ENCODE assay signal across 1 cellular context in genomic region chr11:95923730-95924413, GRCh38.
A peak's percentile ranks its signal among the peaks of the same experiment; 100 is the strongest.
TF ChIP-seq lines count a peak whose summit lies in the region.

TSS of gene MTMR2 (minus strand) at chr11:95924107. CDS start at chr11:95923954, 153 bp downstream.

TF ChIP-seq in GM12878, 131 proteins besides CTCF, POLR2A, EP300 and RAD21 (continued from another document and continues in another):
- TF ChIP-seq PRDM15 (CRISPR knock-in tag; IDR thresholded peaks at IDR 0.05) (no peak), CBX5 (IDR thresholded peaks at IDR 0.05; ENCODE audit: low read depth) (peak; percentile 35; the same call in 1 of the 2 replicates), FOXK2 (IDR thresholded peaks at IDR 0.05) (no peak), POLR2AphosphoS5 (IDR thresholded peaks at IDR 0.05; ENCODE audit: low read length) (peak; percentile 97), YY1 (IDR thresholded peaks at IDR 0.05; ENCODE audit: low read depth, low read length) (peak; percentile 97), CHD2 (IDR thresholded peaks at IDR 0.05; ENCODE audit: borderline replicate concordance, low read depth, low read length) (no peak), CREM (IDR thresholded peaks at IDR 0.05; ENCODE audit: low read depth) (no peak), EZH2 (IDR thresholded peaks at IDR 0.05; ENCODE audit: borderline replicate concordance, control insufficient read depth, low read depth, low read length) (no peak), SIN3A (IDR thresholded peaks at IDR 0.05; ENCODE audit: low read depth, low read length) (peak; percentile 82), E2F8 (IDR thresholded peaks at IDR 0.05; ENCODE audit: low read depth, partially characterized antibody) (no peak), ZNF207 (IDR thresholded peaks at IDR 0.05; ENCODE audit: borderline replicate concordance) (no peak), JUND (IDR thresholded peaks at IDR 0.05; ENCODE audit: low read depth, low read length) (no peak), GABPA (IDR thresholded peaks at IDR 0.05; ENCODE audit: low read depth) (peak; percentile 81), NFXL1 (IDR thresholded peaks at IDR 0.05; ENCODE audit: borderline replicate concordance) (no peak), ETV6 (conservative IDR thresholded peaks at IDR 0.05 in 1 of 2, IDR thresholded peaks at IDR 0.05 in 1 of 2; ENCODE audit: borderline replicate concordance in 1 of 2, low read depth in 1 of 2) (no peak), MYB (IDR thresholded peaks at IDR 0.05; ENCODE audit: borderline replicate concordance, low read depth, low read length) (no peak), ZSCAN29 (IDR thresholded peaks at IDR 0.05) (no peak), PAX8 (IDR thresholded peaks at IDR 0.05) (no peak), ZNF217 (IDR thresholded peaks at IDR 0.05) (no peak), NBN (IDR thresholded peaks at IDR 0.05) (0 out of 2 replicates have a peak, but pooled peaks have one; percentile 76), ZBTB40 (IDR thresholded peaks at IDR 0.05; ENCODE audit: borderline replicate concordance) (peak; percentile 66), RBBP5 (conservative IDR thresholded peaks at IDR 0.05) (no peak), BACH1 (IDR thresholded peaks at IDR 0.05; ENCODE audit: borderline replicate concordance) (peak; percentile 59; the same call in 1 of the 2 replicates), ZZZ3 (IDR thresholded peaks at IDR 0.05; ENCODE audit: control insufficient read depth, insufficient read length, low read depth) (no peak), KAT2A (conservative IDR thresholded peaks at IDR 0.05; ENCODE audit: control insufficient read depth, low read depth, low read length) (no peak), IRF3 (IDR thresholded peaks at IDR 0.05) (no peak), MYC (IDR thresholded peaks at IDR 0.05; ENCODE audit: insufficient read depth, insufficient read length, insufficient replicate concordance, low read length, severe bottlenecking) (no peak), KLF5 (IDR thresholded peaks at IDR 0.05; ENCODE audit: partially characterized antibody) (peak; percentile 63), MXI1 (IDR thresholded peaks at IDR 0.05; ENCODE audit: low read depth, low read length) (no peak), RCOR1 (conservative IDR thresholded peaks at IDR 0.05; ENCODE audit: low read depth, low read length) (no peak), BHLHE40 (IDR thresholded peaks at IDR 0.05; ENCODE audit: borderline replicate concordance in 1 of 2, low read depth in 2 of 2, low read length in 1 of 2) (0 out of 4 replicates have a peak, but pooled peaks have one; percentile 9 to 35), STAT3 (IDR thresholded peaks at IDR 0.05; ENCODE audit: low read depth, low read length) (no peak), IRF4 (IDR thresholded peaks at IDR 0.05; ENCODE audit: low read depth, low read length) (0 out of 2 replicates have a peak, but pooled peaks have one; percentile 7), SP1 (IDR thresholded peaks at IDR 0.05; ENCODE audit: low read depth, low read length) (no peak), POLR2AphosphoS2 (IDR thresholded peaks at IDR 0.05; ENCODE audit: low read depth, low read length) (peak; percentile 92), PML (IDR thresholded peaks at IDR 0.05; ENCODE audit: low read length) (peak; percentile 90), CREB1 (IDR thresholded peaks at IDR 0.05; ENCODE audit: low read depth) (0 out of 2 replicates have a peak, but pooled peaks have one; percentile 28), IKZF1 (conservative IDR thresholded peaks at IDR 0.05) (peak; percentile 73), GATAD2B (conservative IDR thresholded peaks at IDR 0.05; ENCODE audit: low read depth) (peak; percentile 85), ZNF622 (IDR thresholded peaks at IDR 0.05) (no peak), HSF1 (IDR thresholded peaks at IDR 0.05; ENCODE audit: low read depth, low read length) (no peak), TCF3 (IDR thresholded peaks at IDR 0.05; ENCODE audit: borderline replicate concordance, insufficient read depth, low read depth, low read length) (0 out of 2 replicates have a peak, but pooled peaks have one; percentile 44), EGR1 (IDR thresholded peaks at IDR 0.05; ENCODE audit: borderline replicate concordance in 1 of 2, low read depth in 2 of 2, low read length in 2 of 2) (peak in 1 of 2 experiments; percentile 33; a peak in 1 of 3 replicates), SUZ12 (IDR thresholded peaks at IDR 0.05; ENCODE audit: unreplicated experiment) (no peak), RELA (IDR thresholded peaks at IDR 0.05; ENCODE audit: borderline replicate concordance, partially characterized antibody) (peak; percentile 45), ATF3 (IDR thresholded peaks at IDR 0.05; ENCODE audit: borderline replicate concordance, extremely low read depth, low read depth, low read length) (no peak)
- TF ChIP-seq, protein P1, sequence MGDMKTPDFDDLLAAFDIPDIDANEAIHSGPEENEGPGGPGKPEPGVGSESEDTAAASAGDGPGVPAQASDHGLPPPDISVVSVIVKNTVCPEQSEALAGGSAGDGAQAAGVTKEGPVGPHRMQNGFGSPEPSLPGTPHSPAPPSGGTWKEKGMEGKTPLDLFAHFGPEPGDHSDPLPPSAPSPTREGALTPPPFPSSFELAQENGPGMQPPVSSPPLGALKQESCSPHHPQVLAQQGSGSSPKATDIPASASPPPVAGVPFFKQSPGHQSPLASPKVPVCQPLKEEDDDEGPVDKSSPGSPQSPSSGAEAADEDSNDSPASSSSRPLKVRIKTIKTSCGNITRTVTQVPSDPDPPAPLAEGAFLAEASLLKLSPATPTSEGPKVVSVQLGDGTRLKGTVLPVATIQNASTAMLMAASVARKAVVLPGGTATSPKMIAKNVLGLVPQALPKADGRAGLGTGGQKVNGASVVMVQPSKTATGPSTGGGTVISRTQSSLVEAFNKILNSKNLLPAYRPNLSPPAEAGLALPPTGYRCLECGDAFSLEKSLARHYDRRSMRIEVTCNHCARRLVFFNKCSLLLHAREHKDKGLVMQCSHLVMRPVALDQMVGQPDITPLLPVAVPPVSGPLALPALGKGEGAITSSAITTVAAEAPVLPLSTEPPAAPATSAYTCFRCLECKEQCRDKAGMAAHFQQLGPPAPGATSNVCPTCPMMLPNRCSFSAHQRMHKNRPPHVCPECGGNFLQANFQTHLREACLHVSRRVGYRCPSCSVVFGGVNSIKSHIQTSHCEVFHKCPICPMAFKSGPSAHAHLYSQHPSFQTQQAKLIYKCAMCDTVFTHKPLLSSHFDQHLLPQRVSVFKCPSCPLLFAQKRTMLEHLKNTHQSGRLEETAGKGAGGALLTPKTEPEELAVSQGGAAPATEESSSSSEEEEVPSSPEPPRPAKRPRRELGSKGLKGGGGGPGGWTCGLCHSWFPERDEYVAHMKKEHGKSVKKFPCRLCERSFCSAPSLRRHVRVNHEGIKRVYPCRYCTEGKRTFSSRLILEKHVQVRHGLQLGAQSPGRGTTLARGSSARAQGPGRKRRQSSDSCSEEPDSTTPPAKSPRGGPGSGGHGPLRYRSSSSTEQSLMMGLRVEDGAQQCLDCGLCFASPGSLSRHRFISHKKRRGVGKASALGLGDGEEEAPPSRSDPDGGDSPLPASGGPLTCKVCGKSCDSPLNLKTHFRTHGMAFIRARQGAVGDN (IDR thresholded peaks at IDR 0.05) = peak; percentile 95
